ENCODE assay signal across 12 cellular contexts in the genomic region with DNA sequence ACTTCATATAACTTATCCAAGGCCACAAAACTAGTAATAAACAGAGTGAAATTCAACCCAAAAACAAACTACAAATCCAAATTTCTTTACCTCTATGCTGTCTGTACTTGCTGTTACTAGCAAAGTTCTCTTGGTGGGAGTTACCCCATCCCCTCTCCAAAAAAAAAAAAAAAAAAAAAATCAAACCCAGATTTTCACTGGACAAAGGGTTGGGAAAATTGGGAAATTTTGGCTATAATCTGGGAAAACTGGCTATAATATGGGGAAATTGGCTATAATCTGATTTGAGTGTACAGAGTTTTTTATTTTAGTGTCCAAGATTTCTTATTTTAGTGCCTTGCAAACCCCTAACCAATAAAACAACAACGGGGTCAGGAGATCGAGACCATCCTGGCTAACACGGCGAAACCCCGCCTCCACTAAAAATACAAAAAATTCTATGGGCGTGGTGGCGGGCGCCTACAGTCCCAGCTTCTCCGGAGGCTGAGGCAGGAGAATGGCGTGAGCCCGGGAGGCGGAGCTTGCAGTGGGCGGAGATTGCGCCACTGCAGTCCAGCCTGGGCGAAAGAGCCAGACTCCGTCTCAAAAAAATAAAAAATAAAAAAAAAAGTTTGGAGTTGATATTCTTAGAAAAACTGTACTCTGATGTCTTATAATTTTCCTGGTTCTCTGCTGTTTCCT.
DNase-seq lines count a peak whose midpoint lies in the region; ATAC-seq and TF ChIP-seq lines count a peak whose summit lies in the region.
"Had no signal": no experiment of that assay in that cellular context is flagged by ENCODE, and none has a peak within 500 bp of the region (broad histone marks: within the 10 kb centered on the region; RNA-seq: fewer than 3 reads in every experiment).

No MANE protein-coding gene starts in this region.

- H3K9me3 ChIP-seq in CD4-positive, alpha-beta memory T cell (ENCODE audit: control insufficient read depth in 1 of 2, low read length in 2 of 2): no peaks in the 10 kb centered on the region
- peaks cover 7% of the 10 kb centered on the region for H3K9me3 ChIP-seq in endodermal cell (ENCODE audit: control insufficient read depth, low read length)
- no peaks in the 10 kb centered on the region for H3K9me3 ChIP-seq in parathyroid adenoma (ENCODE audit: control insufficient read depth, low read length)
- no peaks in the 10 kb centered on the region for H3K9me3 ChIP-seq in Karpas-422 (ENCODE audit: low read length)
- H3K9me3 ChIP-seq: prostate gland had no signal

- peaks cover 0 to 4% (median 0%) of the 10 kb centered on the region in 8 donors for H3K9me3 Mint-ChIP-seq in CD4-positive, alpha-beta memory T cell
- peaks cover 2% of the 10 kb centered on the region for H3K9me3 Mint-ChIP-seq in endodermal cell

- POLR2A ChIA-PET in CD4-positive, alpha-beta memory T cell (lab: Charles Lee; ENCODE audit: partially characterized antibody): interaction anchor here (0.7 to 2.5 kb wide), 9 partner anchors 20 to 148 kb away, joined by 3 to 20 read pairs (median 5); partner anchors contain the start of gene CHST11

- H3K79me2 ChIP-seq in parathyroid adenoma (no peaks in the 10 kb centered on the region), Karpas-422 (ENCODE audit: low read length) (no peaks in the 10 kb centered on the region)

- H4K20me1 ChIP-seq in Karpas-422 (ENCODE audit: insufficient read depth, low read depth, low read length): no peaks in the 10 kb centered on the region

- H3K9ac ChIP-seq in endodermal cell (ENCODE audit: extremely low read depth, low read length, poor library complexity, severe bottlenecking) (no peak overlapping the region), parathyroid adenoma (no peak overlapping the region), Karpas-422 (ENCODE audit: low read length) (no peak overlapping the region)

- peak overlapping the region in 4 of 8 donors; percentile 49 to 81 (median 56) for H3K4me3 Mint-ChIP-seq in CD4-positive, alpha-beta memory T cell
- H3K4me3 Mint-ChIP-seq in endodermal cell: peak overlapping the region; percentile 35

- H3K36me3 Mint-ChIP-seq in CD4-positive, alpha-beta memory T cell: peaks cover 24 to 31% of the 10 kb centered on the region in 2 donors
- H3K36me3 Mint-ChIP-seq in endodermal cell (ENCODE audit: low read depth): peaks cover 11% of the 10 kb centered on the region

- peak overlapping the region; percentile 52 for H3K27ac ChIP-seq in CD4-positive, alpha-beta memory T cell (ENCODE audit: low read depth, low read length)
- H3K27ac ChIP-seq in endodermal cell (ENCODE audit: low read depth, low read length): no peak overlapping the region
- H3K27ac ChIP-seq in parathyroid adenoma: peak overlapping the region; percentile 30
- H3K27ac ChIP-seq in Karpas-422 (ENCODE audit: low read length): no peak overlapping the region

- no peaks in the 10 kb centered on the region for H3K27me3 ChIP-seq in CD4-positive, alpha-beta memory T cell (ENCODE audit: insufficient read depth, low read length)
- H3K27me3 ChIP-seq in endodermal cell (ENCODE audit: control insufficient read depth, insufficient read depth, low read length, poor library complexity, severe bottlenecking): no peaks in the 10 kb centered on the region
- no peaks in the 10 kb centered on the region for H3K27me3 ChIP-seq in parathyroid adenoma (ENCODE audit: control insufficient read depth, insufficient read depth, low read length)
- H3K27me3 ChIP-seq in Karpas-422 (ENCODE audit: low read length): no peaks in the 10 kb centered on the region

- no peak for ATAC-seq in GM19324 (IDR thresholded peaks at IDR 0.05; ENCODE audit: low FRiP score, unreplicated experiment)

- H2AFZ ChIP-seq in parathyroid adenoma: no peak overlapping the region
- no peak overlapping the region for H2AFZ ChIP-seq in Karpas-422 (ENCODE audit: low read length)

- TF ChIP-seq CTCF in endodermal cell (conservative IDR thresholded peaks at IDR 0.05): no peak
- TF ChIP-seq CTCF in parathyroid adenoma (IDR thresholded peaks at IDR 0.05): no peak

- H3K4me1 ChIP-seq in CD4-positive, alpha-beta memory T cell (ENCODE audit: insufficient read depth, low read length): peaks cover 55% of the 10 kb centered on the region
- peaks cover 9% of the 10 kb centered on the region for H3K4me1 ChIP-seq in endodermal cell (ENCODE audit: control insufficient read depth, insufficient read depth, low read length)
- H3K4me1 ChIP-seq in parathyroid adenoma: peaks cover 10% of the 10 kb centered on the region
- peaks cover 22% of the 10 kb centered on the region for H3K4me1 ChIP-seq in Karpas-422 (ENCODE audit: low read length)
- H3K4me1 ChIP-seq: prostate gland had no signal

- no peak overlapping the region for H3K4me3 ChIP-seq in CD4-positive, alpha-beta memory T cell (ENCODE audit: low read length in 2 of 2)
- no peak overlapping the region for H3K4me3 ChIP-seq in endodermal cell (ENCODE audit: low read length)
- H3K4me3 ChIP-seq in parathyroid adenoma (ENCODE audit: low read depth, low read length): no peak overlapping the region
- no peak overlapping the region for H3K4me3 ChIP-seq in Karpas-422 (ENCODE audit: low read length)
- H3K4me3 ChIP-seq: prostate gland had no signal

- H3K36me3 ChIP-seq in CD4-positive, alpha-beta memory T cell (ENCODE audit: insufficient read depth, low read length): no peaks in the 10 kb centered on the region
- H3K36me3 ChIP-seq in endodermal cell (ENCODE audit: control insufficient read depth, insufficient read depth, low read length) (peaks cover 27% of the 10 kb centered on the region), parathyroid adenoma (ENCODE audit: control insufficient read depth, insufficient read depth, low read length) (no peaks in the 10 kb centered on the region), Karpas-422 (ENCODE audit: insufficient read depth, low read length) (no peaks in the 10 kb centered on the region)
- H3K36me3 ChIP-seq: prostate gland had no signal

- intact Hi-C loops in CD4-positive, alpha-beta memory T cell (cut with micrococcal nuclease): loop anchor here (2.0 to 5.0 kb wide), 3 partner anchors 38 to 148 kb away; partner anchors contain the start of gene CHST11

- no peaks in the 10 kb centered on the region for H3K27me3 Mint-ChIP-seq in CD4-positive, alpha-beta memory T cell
- H3K27me3 Mint-ChIP-seq in endodermal cell (ENCODE audit: insufficient read depth): no peaks in the 10 kb centered on the region

- 93 to 97% methylated on average over 12 to 16 of the region's 16 CpGs for WGBS in endodermal cell (ENCODE audit: insufficient coverage in 1 of 2, insufficient read length in 1 of 2), 2 experiments

- H3K4me2 ChIP-seq in parathyroid adenoma (ENCODE audit: low read length) (no peak overlapping the region), Karpas-422 (ENCODE audit: low read depth, low read length, poor library complexity, severe bottlenecking) (no peak overlapping the region)

- no peaks in the 10 kb centered on the region for H3K9me2 ChIP-seq in Karpas-422 (replicated peaks; ENCODE audit: insufficient read depth, low read length)

- H3K4me1 Mint-ChIP-seq in CD4-positive, alpha-beta memory T cell: peaks cover 60 to 91% (median 71%) of the 10 kb centered on the region in 4 donors
- peaks cover 28% of the 10 kb centered on the region for H3K4me1 Mint-ChIP-seq in endodermal cell

- peak in 1 of 5 donors; percentile 36 for DNase-seq in CD4-positive, alpha-beta memory T cell
- DNase-seq in NCI-H460 (ENCODE audit: extremely low read depth, low read depth) (peak; percentile 48), endodermal cell (peak; percentile 90), Karpas-422 (no peak), NCI-H1105 treated with DMSO at 0.1 percent for 48 hours (lab: John Stamatoyannopoulos, UW) (no peak), NCI-H524 treated with DMSO at 0.1 percent for 48 hours (lab: John Stamatoyannopoulos, UW) (no peak)
- DNase-seq: amniotic stem cell, DMS79 treated with DMSO at 0.1 percent for 48 hours, NCI-H2081 treated with DMSO at 0.1 percent for 48 hours had no signal

- peak overlapping the region; percentile 23 to 96 (median 90) for H3K27ac Mint-ChIP-seq in CD4-positive, alpha-beta memory T cell
- H3K27ac Mint-ChIP-seq in endodermal cell: peak overlapping the region; percentile 83

- CTCF ChIA-PET in CD4-positive, alpha-beta memory T cell (lab: Charles Lee; ENCODE audit: partially characterized antibody): interaction anchor here (0.9 to 2.0 kb wide), 4 partner anchors 130 to 447 kb away, joined by 3 to 21 read pairs (median 6); partner anchors contain the start of gene CHST11

Comparison
In these comparisons a context has a peak if more than half of its experiments do, and no peak if none do; other contexts are left out.
1. DNase-seq: peak in NCI-H460 (single experiment) and endodermal cell (single experiment); none in Karpas-422 (single experiment), NCI-H1105 treated with DMSO at 0.1 percent for 48 hours (single experiment) and NCI-H524 treated with DMSO at 0.1 percent for 48 hours (single experiment).
2. H3K27ac ChIP-seq: peak in CD4-positive, alpha-beta memory T cell (single experiment) and parathyroid adenoma (single experiment); none in endodermal cell (single experiment) and Karpas-422 (single experiment).